8 cellular contexts compared by ENCODE assay signal in the genomic region with DNA sequence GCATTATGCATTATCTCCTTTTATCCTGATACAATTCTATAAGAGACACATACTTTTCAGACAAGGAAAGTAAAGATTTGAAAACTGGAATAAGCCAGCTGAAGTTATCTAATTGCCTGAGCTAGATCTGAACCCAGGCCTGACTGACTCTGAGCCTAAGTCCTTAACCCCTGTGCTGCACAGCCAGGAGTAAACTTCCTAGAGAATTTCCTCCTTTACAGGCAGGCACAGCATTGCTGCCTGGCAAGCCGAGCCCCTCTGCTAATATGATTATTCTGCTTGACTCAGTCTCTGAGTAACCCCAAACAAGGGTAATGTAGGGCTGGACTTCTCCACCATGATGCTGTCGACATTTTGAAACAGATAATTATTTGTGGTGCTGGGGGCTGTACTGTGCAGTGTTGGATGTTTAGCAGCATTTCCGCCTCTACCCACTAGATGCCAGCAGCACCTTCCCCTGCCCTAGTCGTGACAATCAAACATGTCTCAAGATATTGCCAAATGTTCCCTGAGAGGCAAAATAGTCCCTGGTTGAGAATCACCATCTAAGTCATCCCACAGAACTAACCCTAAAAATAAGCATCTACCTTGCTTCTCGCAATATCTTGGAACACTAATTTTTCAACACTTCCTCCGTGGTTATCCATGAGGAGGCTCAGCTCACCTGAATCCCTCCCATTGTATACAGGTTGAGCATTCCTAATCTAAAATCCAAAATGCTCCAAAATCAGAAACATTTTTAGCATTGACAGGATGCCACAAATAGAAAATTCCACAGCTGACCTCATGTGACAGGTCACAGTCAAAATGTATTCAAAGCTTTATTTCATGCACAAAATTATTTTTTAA. TPM values are rescaled to one million over a fixed set of nuclear protein-coding genes. Genes with fewer than 3 reads are reported as not detected.
DNase-seq lines count a peak whose midpoint lies in the region; ATAC-seq and TF ChIP-seq lines count a peak whose summit lies in the region.

No MANE protein-coding gene starts in this region.

- H3K9me3 ChIP-seq in PC-9 (ENCODE audit: insufficient read depth, low read depth) = no peaks in the 10 kb centered on the region
- no peaks in the 10 kb centered on the region for H3K9me3 ChIP-seq in body of pancreas

- no peaks in the 10 kb centered on the region for H4K20me1 ChIP-seq in PC-9 (ENCODE audit: insufficient read depth)

- H3K27ac ChIP-seq in PC-9 (no peak overlapping the region), body of pancreas (no peak overlapping the region)

- H2AFZ ChIP-seq in PC-9 = no peak overlapping the region; the same call in 1 of the 2 replicates

- H3K9me2 ChIP-seq in PC-9 (ENCODE audit: insufficient read depth) = no peaks in the 10 kb centered on the region

- H3K4me3 ChIP-seq in PC-9 (no peak overlapping the region), body of pancreas (no peak overlapping the region)

- H3F3A ChIP-seq in PC-9 (ENCODE audit: insufficient read depth, low read depth) = peaks cover 2% of the 10 kb centered on the region; the same call in 1 of the 2 replicates

- TF ChIP-seq CTCF in PC-9 (conservative IDR thresholded peaks at IDR 0.05) (peak; percentile 75), body of pancreas (IDR thresholded peaks at IDR 0.05) (peak; percentile 50 to 89 (median 85))

- 19 to 28% methylated on average over 6 of the region's 6 CpGs for WGBS in body of pancreas, 2 donors

- CTCF ChIA-PET in PC-9 (lab: Charles Lee) = interaction anchor here (0.6 to 0.8 kb wide), 2 partner anchors 25 to 50 kb away, joined by 3 read pairs; a partner anchor contains a TSS

- BruUV-seq in PC-9 (replicated peaks; lab: Mats Ljungman, UMichigan) = no TSS peak

- H3K79me2 ChIP-seq in PC-9 (ENCODE audit: low read depth) = no peaks in the 10 kb centered on the region

- POLR2A ChIA-PET in PC-9 (lab: Charles Lee; ENCODE audit: unreplicated experiment) = no interaction called here

- H3K36me3 ChIP-seq in PC-9 (ENCODE audit: low read depth) (no peaks in the 10 kb centered on the region), body of pancreas (replicated peaks in 1 of 2; ENCODE audit: insufficient read depth in 1 of 2, low read depth in 2 of 2) (no peaks in the 10 kb centered on the region)

- intact Hi-C loops in PC-9 (cut with micrococcal nuclease; ENCODE audit: unreplicated experiment) = loop anchor here (1.0 kb wide), 2 partner anchors 91 to 145 kb away; no protein-coding TSS in a partner anchor
- intact Hi-C loops in body of pancreas (cut with DNase I) = loop anchor here (5.0 kb wide), 1 partner anchor 95 kb away; no protein-coding TSS in a partner anchor

- no peak for TF ChIP-seq POLR2A in body of pancreas (IDR thresholded peaks at IDR 0.05)

- peak; percentile 72 for ATAC-seq in HG03432 (IDR thresholded peaks at IDR 0.05; ENCODE audit: unreplicated experiment)
- ATAC-seq in body of pancreas = peak; percentile 82
- no peak for ATAC-seq in HG02870 (IDR thresholded peaks at IDR 0.05; ENCODE audit: unreplicated experiment)

- no peak overlapping the region for H3K4me2 ChIP-seq in PC-9

- DNase-seq in SIG-M5 treated with dmso at 0.1 percent for 504 hours (lab: John Stamatoyannopoulos, UW; ENCODE audit: unreplicated experiment) (peak; percentile 64), SIG-M5 (lab: John Stamatoyannopoulos, UW) (no peak), PC-9 (peak; percentile 41), body of pancreas (peak; percentile 44 to 63 (median 48)), iris pigment epithelial cell (ENCODE audit: low read depth) (peak; percentile 57)
- DNase-seq in stimulated activated CD4-positive, alpha-beta T cell treated with anti-CD3 and anti-CD28 coated beads, TNF-alpha, amount 100 ng/mL, for 24 hours (ENCODE audit: low read depth in 3 of 3) = peak in 2 of 3 experiments; percentile 14 to 18

- H3K27me3 ChIP-seq in PC-9 (ENCODE audit: insufficient read depth, low read depth) = no peaks in the 10 kb centered on the region; the same call in 1 of the 2 replicates
- no peaks in the 10 kb centered on the region for H3K27me3 ChIP-seq in body of pancreas

- H3K4me1 ChIP-seq in PC-9 (replicated peaks; ENCODE audit: insufficient read depth) = peaks cover 1% of the 10 kb centered on the region; the same call in 1 of the 2 replicates
- H3K4me1 ChIP-seq in body of pancreas = no peaks in the 10 kb centered on the region

RNA-seq across cellular contexts. Expression of a gene that starts 18.5 kb away (rescaled TPM):
- total RNA-seq in PC-9 (2021) (not detected in 2 replicates), body of pancreas (under 1 TPM in 1 of 2 donors, not detected in 1; 0.33 TPM)

RNA-seq across cellular contexts. Expression of a gene that starts 50.2 kb away (rescaled TPM):
- total RNA-seq in PC-9 (2021) = 90.0 and 142 TPM in 2 replicates
- 1 to 10 TPM; 5.3 to 7.3 TPM for total RNA-seq in body of pancreas

Comparison
In these comparisons a context has a peak if more than half of its experiments do, and no peak if none do; other contexts are left out.
1. RNA of a gene that starts 50.2 kb away (total RNA-seq): 90.0 to 142 TPM in PC-9; 5.3 to 7.3 TPM in body of pancreas; every median in the first group is over 10 times any median in the second.